2 cellular contexts compared by ENCODE assay signal in the genomic region with DNA sequence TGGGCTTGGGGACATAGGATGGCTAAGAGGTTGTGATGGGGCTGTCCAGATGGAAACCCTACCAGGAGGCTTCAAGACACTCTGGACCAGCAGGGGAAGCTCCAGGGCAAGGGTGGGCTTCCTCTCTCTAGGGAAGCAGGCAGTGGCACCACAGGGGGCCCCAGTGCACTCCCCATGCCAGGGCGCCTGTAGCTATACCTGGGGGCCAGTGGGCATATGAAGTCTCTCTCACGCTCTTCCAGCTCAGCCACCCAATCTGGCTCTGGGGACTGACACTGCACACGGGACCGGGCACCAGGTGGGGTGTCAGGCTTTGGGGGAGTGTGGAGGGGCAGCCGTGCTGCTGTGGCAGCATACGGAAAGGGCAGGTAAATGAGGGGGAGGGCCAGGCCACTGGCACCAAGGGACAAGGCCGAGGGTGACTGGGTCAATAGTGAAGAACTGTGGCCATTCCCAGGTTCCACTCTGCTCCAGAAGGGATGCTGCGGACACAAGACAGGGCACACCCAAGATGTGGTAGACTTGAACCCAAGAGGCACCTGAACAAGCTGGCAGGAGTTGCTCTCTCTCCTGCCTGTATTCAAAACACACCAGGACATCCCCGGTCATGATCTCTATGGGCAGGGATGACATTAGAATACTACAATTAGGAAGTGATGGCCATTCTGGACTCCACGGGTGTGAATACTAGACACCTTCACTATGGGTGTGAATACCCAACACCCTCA.
TF ChIP-seq lines count a peak whose summit lies in the region.

No MANE protein-coding gene starts in this region.

TF ChIP-seq in GM12878, 131 proteins besides CTCF, POLR2A, EP300 and RAD21:
- TF ChIP-seq ZNF687 (IDR thresholded peaks at IDR 0.05) (no peak), KLF5 (IDR thresholded peaks at IDR 0.05; ENCODE audit: partially characterized antibody) (no peak)
- TF ChIP-seq, protein P1, sequence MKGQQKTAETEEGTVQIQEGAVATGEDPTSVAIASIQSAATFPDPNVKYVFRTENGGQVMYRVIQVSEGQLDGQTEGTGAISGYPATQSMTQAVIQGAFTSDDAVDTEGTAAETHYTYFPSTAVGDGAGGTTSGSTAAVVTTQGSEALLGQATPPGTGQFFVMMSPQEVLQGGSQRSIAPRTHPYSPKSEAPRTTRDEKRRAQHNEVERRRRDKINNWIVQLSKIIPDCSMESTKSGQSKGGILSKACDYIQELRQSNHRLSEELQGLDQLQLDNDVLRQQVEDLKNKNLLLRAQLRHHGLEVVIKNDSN (IDR thresholded peaks at IDR 0.05; ENCODE audit: borderline replicate concordance, extremely low read length, insufficient read depth, low read depth, low read length): no peak

TF ChIP-seq in HepG2, 621 proteins besides CTCF, POLR2A, EP300 and RAD21:
- no peak for TF ChIP-seq FOXO1 (CRISPR knock-in tag; IDR thresholded peaks at IDR 0.05)
- no peak for TF ChIP-seq STAG1 (CRISPR knock-in tag; IDR thresholded peaks at IDR 0.05)
- TF ChIP-seq HNRNPUL1 (IDR thresholded peaks at IDR 0.05; ENCODE audit: low read depth, low read length): no peak
- TF ChIP-seq ARID4A (CRISPR knock-in tag; IDR thresholded peaks at IDR 0.05; ENCODE audit: borderline replicate concordance): no peak
- no peak for TF ChIP-seq ZNF737 (CRISPR knock-in tag; IDR thresholded peaks at IDR 0.05; ENCODE audit: borderline replicate concordance)
- 0 out of 2 replicates have a peak, but pooled peaks have one; percentile 17 for TF ChIP-seq NRL (CRISPR knock-in tag; IDR thresholded peaks at IDR 0.05; ENCODE audit: borderline replicate concordance)
- peak; percentile 66 for TF ChIP-seq AGO2 (optimal IDR thresholded peaks at IDR 0.05; ENCODE audit: low read depth, low read length)
- TF ChIP-seq SYNCRIP (IDR thresholded peaks at IDR 0.05; ENCODE audit: insufficient read depth, low read depth, low read length): no peak
